Comparison of ENCODE assay signal across 8 cellular contexts in genomic region chr4:102825261-102826071, GRCh38. TPM values are rescaled to one million over a fixed set of nuclear protein-coding genes. Genes with fewer than 3 reads are reported as not detected.
DNase-seq lines count a peak whose midpoint lies in the region; ATAC-seq and TF ChIP-seq lines count a peak whose summit lies in the region.

No MANE protein-coding gene starts in this region.

- H3K9me3 ChIP-seq in A673 (ENCODE audit: low read depth, low read length, poor library complexity, severe bottlenecking), result no peaks in the 10 kb centered on the region
- peaks cover 0 to 3% of the 10 kb centered on the region in 2 donors for H3K9me3 ChIP-seq in neuronal stem cell (replicated peaks in 1 of 2; ENCODE audit: control insufficient read depth in 2 of 2, insufficient read depth in 1 of 2, low read depth in 1 of 2, low read length in 2 of 2)

- H3K14ac ChIP-seq in neuronal stem cell (ENCODE audit: low read length), result no peak overlapping the region

- H3K9me3 Mint-ChIP-seq in activated CD8-positive, alpha-beta memory T cell treated with anti-CD3 and anti-CD28 coated beads, Interleukin-2, amount 10 ng/mL, durations not matched to agents 7 days and 5 days (ENCODE audit: low read depth), result no peaks in the 10 kb centered on the region

- H3K4me3 Mint-ChIP-seq in activated CD8-positive, alpha-beta memory T cell treated with anti-CD3 and anti-CD28 coated beads, Interleukin-2, amount 10 ng/mL, durations not matched to agents 7 days and 5 days, result no peak overlapping the region

- no peak overlapping the region for H2BK15ac ChIP-seq in neuronal stem cell (ENCODE audit: low read length)

- no CpG with 5 or more reads among the region's 23 CpGs for WGBS in neuronal stem cell (ENCODE audit: extremely low coverage in 2 of 2, insufficient read length in 2 of 2, insufficient replicate concordance in 1 of 2), 2 donors

- no TSS peak for BruUV-seq in A673 (replicated peaks; lab: Mats Ljungman, UMichigan)

- peak overlapping the region; percentile 72 for H3K4me2 ChIP-seq in neuronal stem cell (ENCODE audit: insufficient read depth, low read length, poor library complexity, severe bottlenecking)

- H3K27me3 ChIP-seq in A673 (replicated peaks; ENCODE audit: insufficient read depth, low read depth, low read length, poor library complexity), result no peaks in the 10 kb centered on the region
- no peaks in the 10 kb centered on the region for H3K27me3 ChIP-seq in neuronal stem cell (ENCODE audit: control insufficient read depth in 3 of 3, insufficient read depth in 3 of 3, low read depth in 1 of 3, low read length in 3 of 3)

- H3K27ac ChIP-seq in A673 (ENCODE audit: low read depth, low read length, poor library complexity, severe bottlenecking), result peak overlapping the region; percentile 100
- H3K27ac ChIP-seq in neuronal stem cell (replicated peaks; ENCODE audit: low read length), result peak overlapping the region; percentile 15

- H2AFZ ChIP-seq in neuronal stem cell (ENCODE audit: low read length), result no peak overlapping the region

- no peak overlapping the region for H3K9ac ChIP-seq in neuronal stem cell (ENCODE audit: low read depth, low read length, poor library complexity)

- peaks cover 2% of the 10 kb centered on the region for H3K79me1 ChIP-seq in neuronal stem cell (ENCODE audit: low read depth, low read length)

- peaks cover 49% of the 10 kb centered on the region for H3K4me1 Mint-ChIP-seq in activated CD8-positive, alpha-beta memory T cell treated with anti-CD3 and anti-CD28 coated beads, Interleukin-2, amount 10 ng/mL, durations not matched to agents 7 days and 5 days

- no peak overlapping the region for H2BK5ac ChIP-seq in neuronal stem cell (ENCODE audit: low read length)

- in situ Hi-C loops in G401 (cut with HindIII; ENCODE audit: low sequenced_read_pairs), result no loop called here

- H3K4ac ChIP-seq in neuronal stem cell (ENCODE audit: low read length), result no peak overlapping the region

- CTCF ChIA-PET in A673 (lab: Charles Lee), result no interaction called here
- CTCF ChIA-PET in activated CD8-positive, alpha-beta memory T cell treated with anti-CD3 and anti-CD28 coated beads, Interleukin-2, amount 10 ng/mL, durations not matched to agents 7 days and 5 days (lab: Charles Lee), result interaction anchor here (1.1 to 2.9 kb wide), 4 partner anchors 9 to 266 kb away, joined by 3 to 14 read pairs (median 6); partner anchors contain the start of gene CISD2

- H3K4me1 ChIP-seq in A673 (ENCODE audit: insufficient read depth, low read length, poor library complexity, severe bottlenecking), result peaks cover 38% of the 10 kb centered on the region
- H3K4me1 ChIP-seq in neuronal stem cell (ENCODE audit: control insufficient read depth in 2 of 2, insufficient read depth in 1 of 2, low read depth in 1 of 2, low read length in 2 of 2), result peaks cover 7 to 9% of the 10 kb centered on the region in 2 donors

- DNase-seq in A673 (ENCODE audit: low spot score) (peak; percentile 81), G401 (ENCODE audit: low spot score) (peak; percentile 74), NCI-H2227 (lab: John Stamatoyannopoulos, UW; ENCODE audit: unreplicated experiment) (peak; percentile 31), fibroblast of peridontal ligament (ENCODE audit: extremely low read depth) (peak; percentile 83), neuronal stem cell (ENCODE audit: low spot score) (peak; percentile 8)
- peak; percentile 63 for DNase-seq in activated CD8-positive, alpha-beta memory T cell treated with anti-CD3 and anti-CD28 coated beads, Interleukin-2, amount 10 ng/mL, durations not matched to agents 7 days and 5 days

- H3K4me3 ChIP-seq in A673 (ENCODE audit: low read depth, low read length, poor library complexity, severe bottlenecking) (peak overlapping the region; percentile 98), neuronal stem cell (ENCODE audit: low read length in 2 of 2) (peak overlapping the region; percentile 86 to 98)

- no peak overlapping the region for H4K91ac ChIP-seq in neuronal stem cell (ENCODE audit: low read depth, low read length, poor library complexity)

- peaks cover 24% of the 10 kb centered on the region for H3K36me3 Mint-ChIP-seq in activated CD8-positive, alpha-beta memory T cell treated with anti-CD3 and anti-CD28 coated beads, Interleukin-2, amount 10 ng/mL, durations not matched to agents 7 days and 5 days

- TF ChIP-seq CTCF in A673 (conservative IDR thresholded peaks at IDR 0.05; ENCODE audit: low read depth, low read length), result no peak

- H3K36me3 ChIP-seq in A673 (ENCODE audit: insufficient read depth, low read length, poor library complexity, severe bottlenecking), result peaks cover 32% of the 10 kb centered on the region
- peaks cover 0 to 57% of the 10 kb centered on the region in 2 donors for H3K36me3 ChIP-seq in neuronal stem cell (replicated peaks in 1 of 2; ENCODE audit: control insufficient read depth in 2 of 2, insufficient read depth in 2 of 2, low read length in 2 of 2)

- intact Hi-C loops in A673 (cut with micrococcal nuclease; ENCODE audit: unreplicated experiment), result loop anchor here (5.0 kb wide), 2 partner anchors 203 to 393 kb away; no protein-coding TSS in a partner anchor

- no peak overlapping the region for H2BK12ac ChIP-seq in neuronal stem cell (ENCODE audit: low read length)

- H3K27ac Mint-ChIP-seq in activated CD8-positive, alpha-beta memory T cell treated with anti-CD3 and anti-CD28 coated beads, Interleukin-2, amount 10 ng/mL, durations not matched to agents 7 days and 5 days, result no peak overlapping the region

- H4K8ac ChIP-seq in neuronal stem cell (ENCODE audit: low read depth, low read length), result no peak overlapping the region

- POLR2A ChIA-PET in A673 (lab: Charles Lee; ENCODE audit: low non-redundant PET), result no interaction called here

- H2BK120ac ChIP-seq in neuronal stem cell (ENCODE audit: low read depth, low read length), result no peak overlapping the region

- no peak for ATAC-seq in activated CD8-positive, alpha-beta memory T cell treated with anti-CD3 and anti-CD28 coated beads, Interleukin-2, amount 10 ng/mL, durations not matched to agents 7 days and 5 days
- ATAC-seq in HG02763 (IDR thresholded peaks at IDR 0.05; ENCODE audit: unreplicated experiment), result no peak
- ATAC-seq in esophagus mucosa, result no peak

- no peak overlapping the region for H3K23ac ChIP-seq in neuronal stem cell (ENCODE audit: low read depth, low read length, poor library complexity)

- no peak overlapping the region for H2AK5ac ChIP-seq in neuronal stem cell (ENCODE audit: low read depth, low read length)

- H3K18ac ChIP-seq in neuronal stem cell (ENCODE audit: low read length), result no peak overlapping the region

- H3K27me3 Mint-ChIP-seq in activated CD8-positive, alpha-beta memory T cell treated with anti-CD3 and anti-CD28 coated beads, Interleukin-2, amount 10 ng/mL, durations not matched to agents 7 days and 5 days, result no peaks in the 10 kb centered on the region

RNA-seq across cellular contexts. Expression of gene UBE2D3, which starts 1.9 kb away (rescaled TPM):
- 354 and 378 TPM in 2 replicates for total RNA-seq in A673 (2021)
- 460 and 522 TPM in 2 replicates for total RNA-seq in G401 (2014; rRNA removed; shearing (Covaris generic))
- 100 to 1,000 TPM; 357 to 421 TPM for total RNA-seq in activated CD8-positive, alpha-beta memory T cell treated with anti-CD3 and anti-CD28 coated beads, Interleukin-2, amount 10 ng/mL, durations not matched to agents 7 days and 5 days
- polyA plus RNA-seq in neuronal stem cell (2013, experiment 1 of 2), result 532 TPM
- polyA plus RNA-seq in neuronal stem cell (2013, experiment 2 of 2), result 561 TPM
- total RNA-seq in esophagus mucosa, result 207 TPM

RNA-seq across cellular contexts. Expression of gene CISD2, which starts 43.3 kb away (rescaled TPM):
- 40.2 and 49.3 TPM in 2 replicates for total RNA-seq in A673 (2021)
- 72.7 and 80.0 TPM in 2 replicates for total RNA-seq in G401 (2014; rRNA removed; shearing (Covaris generic))
- 10 to 100 TPM; 31.9 to 42.3 TPM for total RNA-seq in activated CD8-positive, alpha-beta memory T cell treated with anti-CD3 and anti-CD28 coated beads, Interleukin-2, amount 10 ng/mL, durations not matched to agents 7 days and 5 days
- polyA plus RNA-seq in neuronal stem cell (2013, experiment 1 of 2), result 53.4 TPM
- polyA plus RNA-seq in neuronal stem cell (2013, experiment 2 of 2), result 55.2 TPM
- 15.5 TPM for total RNA-seq in esophagus mucosa

Comparison
In these comparisons a context has a peak if more than half of its experiments do, and no peak if none do; other contexts are left out.
1. DNase-seq: peak in every context shown above with its lines; median percentile 83 in fibroblast of peridontal ligament; 81 in A673; 74 in G401; 63 in activated CD8-positive, alpha-beta memory T cell treated with anti-CD3 and anti-CD28 coated beads, Interleukin-2, amount 10 ng/mL, durations not matched to agents 7 days and 5 days; 31 in NCI-H2227; 8 in neuronal stem cell.